32 cellular contexts compared by ENCODE assay signal in the genomic region with DNA sequence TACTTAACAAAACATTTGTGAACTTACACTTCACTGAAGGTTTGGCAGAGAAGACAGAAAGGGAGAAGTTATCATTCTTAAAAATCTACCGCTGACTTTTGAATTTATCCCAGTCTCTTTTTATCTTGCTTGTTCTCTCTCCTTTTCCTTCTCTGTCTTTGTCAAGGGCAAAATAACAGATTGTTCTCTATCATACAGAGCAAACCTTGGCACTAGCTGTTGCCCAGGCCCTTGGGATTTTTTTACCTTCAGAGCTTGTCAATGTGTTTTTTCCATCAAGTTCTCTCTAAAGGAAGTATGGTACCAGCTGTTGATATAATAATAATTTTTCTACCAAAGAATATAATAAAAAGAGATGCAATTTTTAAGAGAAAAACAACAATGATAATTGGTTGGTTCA.
"Had no signal": no experiment of that assay in that cellular context is flagged by ENCODE, and none has a peak within 500 bp of the region (broad histone marks: within the 10 kb centered on the region; RNA-seq: fewer than 3 reads in every experiment).

No MANE protein-coding gene starts in this region.

- ATAC-seq: activated CD4-positive, alpha-beta T cell treated with anti-CD3 and anti-CD28 coated beads for 36 hours; activated CD4-positive, CD25-positive, alpha-beta regulatory T cell treated with anti-CD3 and anti-CD28 coated beads, Interleukin-2, amount 50 U/mL, for 24 hours; activated naive CD4-positive, alpha-beta T cell treated with anti-CD3 and anti-CD28 coated beads, Interleukin-2, amount 50 U/mL, for 72 hours; activated T-cell treated with anti-CD3 and anti-CD28 coated beads, Interleukin-2, amount 50 U/mL, for 72 hours; gastroesophageal sphincter; T-helper 17 cell had no signal

- DNase-seq: activated B cell treated with CpG ODN at 0.5 μM for 24 hours; activated CD4-positive, alpha-beta memory T cell treated with anti-CD3 and anti-CD28 coated beads, Interleukin-2, amount 10 ng/mL, durations not matched to agents 7 days and 5 days; activated CD4-positive, alpha-beta T cell treated with anti-CD3 and anti-CD28 coated beads for 36 hours; activated CD4-positive, alpha-beta T cell treated with anti-CD3 and anti-CD28 coated beads, Interleukin-2, amount 10 ng/mL, durations not matched to agents 7 days and 5 days; activated CD4-positive, alpha-beta T cell treated with anti-CD3 and anti-CD28 coated beads, Interleukin-2, amount 50 U/mL, for 4 hours; activated CD8-positive, alpha-beta memory T cell treated with anti-CD3 and anti-CD28 coated beads, Interleukin-2, amount 50 U/mL, for 48 hours; activated gamma-delta T cell; activated naive CD4-positive, alpha-beta T cell; activated naive CD4-positive, alpha-beta T cell treated with anti-CD3 and anti-CD28 coated beads, Interleukin-2, amount 10 ng/mL, durations not matched to agents 7 days and 5 days; activated naive CD8-positive, alpha-beta T cell treated with anti-CD3 and anti-CD28 coated beads, Interleukin-2, amount 10 ng/mL, durations not matched to agents 7 days and 5 days; activated T-cell treated with anti-CD3 and anti-CD28 coated beads for 4 hours; activated T-cell treated with anti-CD3 and anti-CD28 coated beads, Interleukin-2, amount 50 U/mL, for 24 hours; activated T-cell treated with anti-CD3 and anti-CD28 coated beads, Interleukin-2, amount 50 U/mL, for 72 hours; central memory CD4-positive, alpha-beta T cell; cerebellar nuclear complex; colonic mucosa; effector CD8-positive, alpha-beta T cell; esophagus squamous epithelium; foreskin melanocyte; T-helper 1 cell; T-helper 17 cell; T1000; WERI-Rb-1 had no signal

- H3K27ac ChIP-seq: ascending aorta, breast epithelium, cardiac muscle cell, colonic mucosa, epithelial cell of prostate, esophagus squamous epithelium, gastroesophageal sphincter, WERI-Rb-1 had no signal

- H3K27me3 ChIP-seq: ascending aorta, breast epithelium, cardiac muscle cell, colonic mucosa, esophagus squamous epithelium, gastroesophageal sphincter had no signal

- H3K9me3 ChIP-seq: ascending aorta, breast epithelium, colonic mucosa, esophagus squamous epithelium, gastroesophageal sphincter had no signal

- H3K4me3 ChIP-seq: ascending aorta, breast epithelium, cardiac muscle cell, colonic mucosa, esophagus squamous epithelium, gastroesophageal sphincter had no signal

- FAIRE-seq: endometrium, endothelial cell of umbilical vein had no signal

- H3K4me1 ChIP-seq: ascending aorta, breast epithelium, colonic mucosa, esophagus squamous epithelium, gastroesophageal sphincter had no signal
